11 cellular contexts compared by ENCODE assay signal in the genomic region with DNA sequence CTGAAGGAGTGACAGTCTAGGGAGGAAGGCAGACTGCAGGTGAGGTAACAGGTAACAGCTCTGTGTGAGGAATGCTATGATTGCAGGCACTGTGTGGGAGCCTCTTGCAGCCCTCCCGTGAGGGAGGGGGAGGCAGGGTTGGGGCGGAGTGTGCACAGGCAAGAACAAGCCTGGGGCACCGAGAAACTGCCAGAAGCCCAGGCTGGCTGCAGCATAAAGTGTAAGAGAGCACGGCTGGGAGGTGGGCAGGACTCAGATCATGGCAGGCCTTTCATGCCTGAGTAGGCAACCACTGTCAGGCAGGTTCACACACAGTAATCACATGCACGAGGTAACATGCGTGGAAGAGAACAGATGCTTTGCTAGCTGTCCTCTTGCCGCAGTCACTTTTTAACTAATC. TPM values are rescaled to one million over a fixed set of nuclear protein-coding genes. Genes with fewer than 3 reads are reported as not detected.
DNase-seq lines count a peak whose midpoint lies in the region; ATAC-seq and TF ChIP-seq lines count a peak whose summit lies in the region.
"Had no signal": no experiment of that assay in that cellular context is flagged by ENCODE, and none has a peak within 500 bp of the region (broad histone marks: within the 10 kb centered on the region; RNA-seq: fewer than 3 reads in every experiment).

No MANE protein-coding gene starts in this region.

- H2BK12ac ChIP-seq in neuronal stem cell (ENCODE audit: low read length) = peak overlapping the region; percentile 41

- POLR2A ChIA-PET in WTC11 (lab: Charles Lee) = no interaction called here

- H3K4ac ChIP-seq in neuronal stem cell (ENCODE audit: low read length) = no peak overlapping the region

- H3K4me3 ChIP-seq in neuronal stem cell (ENCODE audit: low read length in 2 of 2) = no peak overlapping the region

- ATAC-seq in GM19397 (IDR thresholded peaks at IDR 0.05; ENCODE audit: unreplicated experiment) (peak; percentile 63), HG03378 (IDR thresholded peaks at IDR 0.05; ENCODE audit: unreplicated experiment) (peak; percentile 67), WTC11 (peak; percentile 97), GM18519 (IDR thresholded peaks at IDR 0.05; ENCODE audit: low FRiP score, unreplicated experiment) (no peak)

- peak overlapping the region; percentile 59 for H2AFZ ChIP-seq in neuronal stem cell (ENCODE audit: low read length)

- H3K27me3 ChIP-seq in neuronal stem cell (ENCODE audit: control insufficient read depth in 3 of 3, insufficient read depth in 3 of 3, low read depth in 1 of 3, low read length in 3 of 3) = peaks cover 0 to 26% (median 2%) of the 10 kb centered on the region in 3 experiments

- no peak overlapping the region for H2BK120ac ChIP-seq in neuronal stem cell (ENCODE audit: low read depth, low read length)

- H4K91ac ChIP-seq in neuronal stem cell (ENCODE audit: low read depth, low read length, poor library complexity) = no peak overlapping the region

- H4K8ac ChIP-seq in neuronal stem cell (ENCODE audit: low read depth, low read length) = no peak overlapping the region

- H3K9me3 ChIP-seq in neuronal stem cell (replicated peaks in 1 of 2; ENCODE audit: control insufficient read depth in 2 of 2, insufficient read depth in 1 of 2, low read depth in 1 of 2, low read length in 2 of 2) = no peaks in the 10 kb centered on the region

- H3K4me3 Mint-ChIP-seq in WTC11 = no peak overlapping the region

- no peak overlapping the region for H3K27ac Mint-ChIP-seq in WTC11

- H3K36me3 ChIP-seq in neuronal stem cell (replicated peaks in 1 of 2; ENCODE audit: control insufficient read depth in 2 of 2, insufficient read depth in 2 of 2, low read length in 2 of 2) = no peaks in the 10 kb centered on the region

- peak; percentile 42 for DNase-seq in WTC11 (ENCODE audit: low spot score)
- no peak for DNase-seq in neuronal stem cell (ENCODE audit: low spot score)
- no peak for DNase-seq in LoVo (ENCODE audit: low spot score)
- DNase-seq in activated CD4-positive, CD25-positive, alpha-beta regulatory T cell (lab: John Stamatoyannopoulos, UW) = no peak
- DNase-seq: activated effector memory CD4-positive, alpha-beta T cell treated with anti-CD3 and anti-CD28 coated beads, Interleukin-2, amount 50 U/mL, for 16 hours; effector memory CD4-positive, alpha-beta T cell; NCI-H1105; T1000 had no signal

- peak overlapping the region; percentile 76 for H3K18ac ChIP-seq in neuronal stem cell (ENCODE audit: low read length)

- peak overlapping the region; percentile 72 for H3K9ac ChIP-seq in neuronal stem cell (ENCODE audit: low read depth, low read length, poor library complexity)

- H3K9me3 Mint-ChIP-seq in WTC11 = no peaks in the 10 kb centered on the region

- no peaks in the 10 kb centered on the region for H3K27me3 Mint-ChIP-seq in WTC11 (ENCODE audit: low read depth)

- WGBS in neuronal stem cell (ENCODE audit: extremely low coverage in 2 of 2, insufficient read length in 2 of 2, insufficient replicate concordance in 1 of 2), 2 donors = no CpG with 5 or more reads among the region's 7 CpGs

- peak overlapping the region; percentile 89 for H3K14ac ChIP-seq in neuronal stem cell (ENCODE audit: low read length)

- H2BK5ac ChIP-seq in neuronal stem cell (ENCODE audit: low read length) = no peak overlapping the region

- no peak overlapping the region for H2BK15ac ChIP-seq in neuronal stem cell (ENCODE audit: low read length)

- H3K4me1 Mint-ChIP-seq in WTC11 = peaks cover 27% of the 10 kb centered on the region

- peaks cover 0 to 10% of the 10 kb centered on the region in 2 donors for H3K4me1 ChIP-seq in neuronal stem cell (ENCODE audit: control insufficient read depth in 2 of 2, insufficient read depth in 1 of 2, low read depth in 1 of 2, low read length in 2 of 2)

- no peaks in the 10 kb centered on the region for H3K79me1 ChIP-seq in neuronal stem cell (ENCODE audit: low read depth, low read length)

- no peak overlapping the region for H2AK5ac ChIP-seq in neuronal stem cell (ENCODE audit: low read depth, low read length)

- no peak overlapping the region for H3K27ac ChIP-seq in neuronal stem cell (replicated peaks; ENCODE audit: low read length)

- no peak overlapping the region for H3K4me2 ChIP-seq in neuronal stem cell (ENCODE audit: insufficient read depth, low read length, poor library complexity, severe bottlenecking)

- CTCF ChIA-PET in WTC11 (lab: Charles Lee) = interaction anchor here (0.7 to 1.8 kb wide), 3 partner anchors 11 to 65 kb away, joined by 3 to 8 read pairs (median 3); no protein-coding TSS in a partner anchor

- no peaks in the 10 kb centered on the region for H3K36me3 Mint-ChIP-seq in WTC11

- TF ChIP-seq CTCF in WTC11 (IDR thresholded peaks at IDR 0.05) = no peak

- no peak overlapping the region for H3K23ac ChIP-seq in neuronal stem cell (ENCODE audit: low read depth, low read length, poor library complexity)

TF ChIP-seq in WTC11, 78 proteins besides CTCF, POLR2A, EP300 and RAD21:
- TF ChIP-seq ZNF317 (CRISPR knock-in tag; IDR thresholded peaks at IDR 0.05; ENCODE audit: borderline replicate concordance, low read depth) = no peak
- TF ChIP-seq TCF7 (CRISPR knock-in tag; IDR thresholded peaks at IDR 0.05; ENCODE audit: low read depth) = no peak
- TF ChIP-seq SMAD4 (CRISPR knock-in tag; IDR thresholded peaks at IDR 0.05) = no peak
- TF ChIP-seq, protein P1, sequence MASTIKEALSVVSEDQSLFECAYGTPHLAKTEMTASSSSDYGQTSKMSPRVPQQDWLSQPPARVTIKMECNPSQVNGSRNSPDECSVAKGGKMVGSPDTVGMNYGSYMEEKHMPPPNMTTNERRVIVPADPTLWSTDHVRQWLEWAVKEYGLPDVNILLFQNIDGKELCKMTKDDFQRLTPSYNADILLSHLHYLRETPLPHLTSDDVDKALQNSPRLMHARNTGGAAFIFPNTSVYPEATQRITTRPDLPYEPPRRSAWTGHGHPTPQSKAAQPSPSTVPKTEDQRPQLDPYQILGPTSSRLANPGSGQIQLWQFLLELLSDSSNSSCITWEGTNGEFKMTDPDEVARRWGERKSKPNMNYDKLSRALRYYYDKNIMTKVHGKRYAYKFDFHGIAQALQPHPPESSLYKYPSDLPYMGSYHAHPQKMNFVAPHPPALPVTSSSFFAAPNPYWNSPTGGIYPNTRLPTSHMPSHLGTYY (CRISPR knock-in tag; IDR thresholded peaks at IDR 0.05) = no peak
- TF ChIP-seq CBFB (CRISPR knock-in tag; IDR thresholded peaks at IDR 0.05; ENCODE audit: low read depth) = no peak
TF ChIP-seq in WTC11: peak in this region for 0.

RNA-seq across cellular contexts. Expression of a gene that starts 11.3 kb away (rescaled TPM):
- total RNA-seq in WTC11 (2021) = not detected in 3 replicates
- polyA plus RNA-seq in neuronal stem cell (2013, experiment 1 of 2) = not detected
- not detected for polyA plus RNA-seq in neuronal stem cell (2013, experiment 2 of 2)

RNA-seq across cellular contexts. Expression of a gene that starts 17.9 kb away (rescaled TPM):
- total RNA-seq in WTC11 (2021) = 0.09 to 0.17 TPM in 2 of 3 replicates, not detected in the other
- not detected for polyA plus RNA-seq in neuronal stem cell (2013, experiment 1 of 2)
- polyA plus RNA-seq in neuronal stem cell (2013, experiment 2 of 2) = not detected

RNA-seq across cellular contexts. Expression of a gene that starts 38.4 kb away (rescaled TPM):
- total RNA-seq in WTC11 (2021) = not detected in 3 replicates
- 0.26 TPM for polyA plus RNA-seq in neuronal stem cell (2013, experiment 1 of 2)
- polyA plus RNA-seq in neuronal stem cell (2013, experiment 2 of 2) = 0.35 TPM
